Comparison of ENCODE assay signal across 1 cellular context in genomic region chr20:1466211-1467081, GRCh38.
TF ChIP-seq lines count a peak whose summit lies in the region.

NSFL1C (minus strand) TSS chr20:1466849; CDS start chr20:1466824, 25 bp downstream.

TF ChIP-seq in GM12878, 131 proteins besides CTCF, POLR2A, EP300 and RAD21 (continued from another document and continues in another):
- TF ChIP-seq E4F1 (IDR thresholded peaks at IDR 0.05; ENCODE audit: borderline replicate concordance, partially characterized antibody) (no peak), FOXK2 (IDR thresholded peaks at IDR 0.05) (no peak), RELB (IDR thresholded peaks at IDR 0.05; ENCODE audit: low read depth) (peak; percentile 77; the same call in 1 of the 2 replicates), SP1 (IDR thresholded peaks at IDR 0.05; ENCODE audit: low read depth, low read length) (peak; percentile 83), YY1 (IDR thresholded peaks at IDR 0.05; ENCODE audit: low read depth, low read length) (peak; percentile 99), SMAD1 (IDR thresholded peaks at IDR 0.05; ENCODE audit: low read depth, partially characterized antibody) (no peak), NRF1 (conservative IDR thresholded peaks at IDR 0.05; ENCODE audit: low read depth, low read length) (no peak), EED (IDR thresholded peaks at IDR 0.05; ENCODE audit: low read depth) (no peak; the same call in 1 of the 2 replicates), EGR1 (IDR thresholded peaks at IDR 0.05; ENCODE audit: borderline replicate concordance in 1 of 2, low read depth in 2 of 2, low read length in 2 of 2) (peak; percentile 48 to 85), JUND (IDR thresholded peaks at IDR 0.05; ENCODE audit: low read depth, low read length) (no peak), RUNX3 (IDR thresholded peaks at IDR 0.05; ENCODE audit: low read length) (peak; percentile 97), PML (IDR thresholded peaks at IDR 0.05; ENCODE audit: low read length) (peak; percentile 32; the same call in 1 of the 2 replicates), SIX5 (IDR thresholded peaks at IDR 0.05; ENCODE audit: low read depth, low read length, severe bottlenecking) (peak; percentile 60), GABPA (IDR thresholded peaks at IDR 0.05; ENCODE audit: low read depth) (peak; percentile 80), YBX1 (IDR thresholded peaks at IDR 0.05) (no peak), ZNF687 (IDR thresholded peaks at IDR 0.05) (peak; percentile 86), ZBTB40 (IDR thresholded peaks at IDR 0.05; ENCODE audit: borderline replicate concordance) (peak; percentile 62), TCF12 (IDR thresholded peaks at IDR 0.05; ENCODE audit: low read depth, low read length) (peak; percentile 94), ZBED1 (IDR thresholded peaks at IDR 0.05; ENCODE audit: borderline replicate concordance) (no peak), SREBF2 (IDR thresholded peaks at IDR 0.05; ENCODE audit: low read length) (no peak), BCLAF1 (IDR thresholded peaks at IDR 0.05) (peak; percentile 61; the same call in 1 of the 2 replicates), FOXM1 (IDR thresholded peaks at IDR 0.05; ENCODE audit: low read depth, low read length) (no peak), DPF2 (IDR thresholded peaks at IDR 0.05) (peak; percentile 87), CEBPZ (IDR thresholded peaks at IDR 0.05; ENCODE audit: low read depth, low read length) (no peak), NR2C1 (IDR thresholded peaks at IDR 0.05) (peak; percentile 78), PRDM15 (CRISPR knock-in tag; IDR thresholded peaks at IDR 0.05) (no peak), JUNB (IDR thresholded peaks at IDR 0.05) (no peak), ASH2L (IDR thresholded peaks at IDR 0.05; ENCODE audit: borderline replicate concordance, low read depth) (0 out of 2 replicates have a peak, but pooled peaks have one; percentile 82), IRF5 (IDR thresholded peaks at IDR 0.05; ENCODE audit: borderline replicate concordance) (no peak), CBX3 (IDR thresholded peaks at IDR 0.05; ENCODE audit: borderline replicate concordance, low read depth) (no peak), SMAD5 (IDR thresholded peaks at IDR 0.05; ENCODE audit: low read depth) (0 out of 2 replicates have a peak, but pooled peaks have one; percentile 65), SIN3A (IDR thresholded peaks at IDR 0.05; ENCODE audit: low read depth, low read length) (peak; percentile 51; the same call in 1 of the 2 replicates)
